Comparison of ENCODE assay signal across 16 cellular contexts in genomic region chr11:12536566-12536965, GRCh38.
DNase-seq lines count a peak whose midpoint lies in the region; ATAC-seq and TF ChIP-seq lines count a peak whose summit lies in the region.
"Had no signal": no experiment of that assay in that cellular context is flagged by ENCODE, and none has a peak within 500 bp of the region (broad histone marks: within the 10 kb centered on the region; RNA-seq: fewer than 3 reads in every experiment).

No MANE protein-coding gene starts in this region.

- H3K36me3 Mint-ChIP-seq in natural killer cell treated with Interleukin-12 subunit alpha and Interleukin-12 subunit beta and Interleukin-15 and Interleukin-18, amount 100 ng/mL, for 72 hours = no peaks in the 10 kb centered on the region
- no peaks in the 10 kb centered on the region for H3K36me3 Mint-ChIP-seq in natural killer cell
- H3K36me3 Mint-ChIP-seq: CD14-positive monocyte; CD4-positive, alpha-beta memory T cell had no signal

- H3K9me3 ChIP-seq in aorta (ENCODE audit: control insufficient read depth, low read length) = no peaks in the 10 kb centered on the region
- H3K9me3 ChIP-seq: BLaER1 had no signal

- no peaks in the 10 kb centered on the region for H3K9me3 Mint-ChIP-seq in natural killer cell treated with Interleukin-12 subunit alpha and Interleukin-12 subunit beta and Interleukin-15 and Interleukin-18, amount 100 ng/mL, for 72 hours
- no peaks in the 10 kb centered on the region for H3K9me3 Mint-ChIP-seq in natural killer cell
- H3K9me3 Mint-ChIP-seq: CD4-positive, alpha-beta memory T cell; GM23338 had no signal

- no peak overlapping the region for H3K27ac ChIP-seq in aorta (ENCODE audit: low read depth in 1 of 2, low read length in 2 of 2)
- H3K27ac ChIP-seq: BLaER1 had no signal

- H3K27me3 Mint-ChIP-seq in natural killer cell treated with Interleukin-12 subunit alpha and Interleukin-12 subunit beta and Interleukin-15 and Interleukin-18, amount 100 ng/mL, for 72 hours = peaks cover 10 to 25% of the 10 kb centered on the region in 2 donors
- H3K27me3 Mint-ChIP-seq in natural killer cell (ENCODE audit: low read depth in 2 of 2) = peaks cover 12 to 18% of the 10 kb centered on the region in 2 donors

- peak in 1 of 2 donors; percentile 25 for ATAC-seq in natural killer cell treated with Interleukin-12 subunit alpha and Interleukin-12 subunit beta and Interleukin-15 and Interleukin-18, amount 100 ng/mL, for 72 hours
- no peak for ATAC-seq in natural killer cell
- no peak for ATAC-seq in left lobe of liver
- no peak for ATAC-seq in sciatic nerve
- ATAC-seq in aorta (ENCODE audit: low FRiP score) = no peak
- ATAC-seq: GM23338 had no signal

- H3K4me3 Mint-ChIP-seq in natural killer cell treated with Interleukin-12 subunit alpha and Interleukin-12 subunit beta and Interleukin-15 and Interleukin-18, amount 100 ng/mL, for 72 hours = no peak overlapping the region
- no peak overlapping the region for H3K4me3 Mint-ChIP-seq in natural killer cell
- H3K4me3 Mint-ChIP-seq: CD14-positive monocyte; CD4-positive, alpha-beta memory T cell; GM23338 had no signal

- no peaks in the 10 kb centered on the region for H3K27me3 ChIP-seq in aorta (ENCODE audit: control insufficient read depth in 1 of 2, insufficient read depth in 2 of 2, low read length in 1 of 2)
- H3K27me3 ChIP-seq: BLaER1 had no signal

- no peak overlapping the region for H3K4me3 ChIP-seq in aorta (ENCODE audit: low read length in 2 of 2)
- H3K4me3 ChIP-seq: BLaER1, GM23338 had no signal

- peaks cover 0 to 4% of the 10 kb centered on the region in 2 donors for H3K4me1 ChIP-seq in aorta (ENCODE audit: control insufficient read depth in 1 of 2, insufficient read depth in 2 of 2, low read length in 2 of 2)
- H3K4me1 ChIP-seq: BLaER1 had no signal

- 88% methylated on average over 6 of the region's 6 CpGs for WGBS in aorta, 2 donors

- peaks cover 0 to 3% of the 10 kb centered on the region in 2 donors for H3K36me3 ChIP-seq in aorta (ENCODE audit: control insufficient read depth in 1 of 2, insufficient read depth in 2 of 2, low read length in 1 of 2)
- H3K36me3 ChIP-seq: BLaER1 had no signal

- intact Hi-C loops in natural killer cell (cut with micrococcal nuclease) = no loop called here
- intact Hi-C loops in sciatic nerve (cut with DNase I) = no loop called here
- intact Hi-C loops in aorta (cut with DNase I) = no loop called here

- no peaks in the 10 kb centered on the region for H3K4me1 Mint-ChIP-seq in natural killer cell treated with Interleukin-12 subunit alpha and Interleukin-12 subunit beta and Interleukin-15 and Interleukin-18, amount 100 ng/mL, for 72 hours (ENCODE audit: low read depth in 2 of 2)
- no peaks in the 10 kb centered on the region for H3K4me1 Mint-ChIP-seq in natural killer cell
- H3K4me1 Mint-ChIP-seq: CD14-positive monocyte; CD4-positive, alpha-beta memory T cell had no signal

- TF ChIP-seq CTCF in natural killer cell (IDR thresholded peaks at IDR 0.05) = no peak

- no peak overlapping the region for H3K27ac Mint-ChIP-seq in natural killer cell treated with Interleukin-12 subunit alpha and Interleukin-12 subunit beta and Interleukin-15 and Interleukin-18, amount 100 ng/mL, for 72 hours
- H3K27ac Mint-ChIP-seq in natural killer cell = no peak overlapping the region
- H3K27ac Mint-ChIP-seq: CD14-positive monocyte, GM23338 had no signal

- DNase-seq in natural killer cell treated with Interleukin-12 subunit alpha and Interleukin-12 subunit beta and Interleukin-15 and Interleukin-18, amount 100 ng/mL, for 72 hours (ENCODE audit: low spot score) = peak; percentile 54
- DNase-seq in natural killer cell (no peak), left lobe of liver (ENCODE audit: low spot score) (peak; percentile 40), sciatic nerve (ENCODE audit: low spot score) (peak; percentile 51), aorta (no peak), NCI-H526 treated with DMSO at 0.1 percent for 48 hours (lab: John Stamatoyannopoulos, UW) (no peak)
- no peak for DNase-seq in effector CD4-positive, alpha-beta T cell
- DNase-seq: 8988T; CD4-positive, alpha-beta memory T cell; DMS153; DMS79; GDM1; HCEC 1CT had no signal

Comparison
In these comparisons a context has a peak if more than half of its experiments do, and no peak if none do; other contexts are left out.
1. DNase-seq: peak in natural killer cell treated with Interleukin-12 subunit alpha and Interleukin-12 subunit beta and Interleukin-15 and Interleukin-18, amount 100 ng/mL, for 72 hours (single experiment), left lobe of liver (single experiment) and sciatic nerve (single experiment); none in natural killer cell (single experiment), effector CD4-positive, alpha-beta T cell (single experiment), aorta (0 of 2) and NCI-H526 treated with DMSO at 0.1 percent for 48 hours (single experiment).